8 cellular contexts compared by ENCODE assay signal in the genomic region with DNA sequence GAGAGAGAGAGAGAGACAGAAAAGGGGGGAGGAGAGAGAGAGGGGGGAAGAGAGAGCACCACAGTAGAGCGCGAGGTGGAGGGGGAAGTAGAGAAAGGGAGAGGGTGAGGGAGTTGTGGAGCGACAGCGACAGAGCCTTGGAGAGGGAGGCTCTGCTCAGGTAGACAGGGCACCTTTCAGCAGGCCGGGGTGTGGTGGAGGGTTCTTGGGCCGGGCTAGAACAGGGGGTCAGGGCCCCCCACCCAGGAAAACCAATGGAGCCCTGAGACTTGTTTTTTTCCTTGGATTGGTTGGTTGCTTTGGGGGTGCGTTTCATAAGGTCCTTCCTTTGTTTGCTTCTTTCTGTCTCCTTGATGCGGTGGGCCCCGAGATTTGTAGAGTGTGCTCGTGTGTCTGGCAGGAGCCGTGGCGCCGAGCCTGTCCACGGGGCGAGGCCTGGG.
DNase-seq lines count a peak whose midpoint lies in the region; ATAC-seq and TF ChIP-seq lines count a peak whose summit lies in the region.
"Not testable (repeated sequence)": the region's sequence is repeated elsewhere in the genome, so short reads cannot be mapped to it uniquely, and the experiment has no call there.

No MANE protein-coding gene starts in this region.

- POLR2A ChIA-PET in CD8-positive, alpha-beta T cell (lab: Charles Lee): interaction anchor here (1.0 kb wide), 1 partner anchor 1017 kb away, joined by 6 read pairs; no protein-coding TSS in a partner anchor
- POLR2A ChIA-PET in IMR-90 (lab: Charles Lee; ENCODE audit: unreplicated experiment): not testable (repeated sequence)

- not testable (repeated sequence) for H3K9me3 ChIP-seq in CD8-positive, alpha-beta T cell (ENCODE audit: low read length); IMR-90 (ENCODE audit: control insufficient read depth, insufficient read depth, low read length); fibroblast of lung (ENCODE audit: control insufficient read depth, insufficient read depth, low read depth, low read length)
- peaks cover 0 to 28% of the 10 kb centered on the region in 2 donors for H3K9me3 ChIP-seq in neuronal stem cell (replicated peaks in 1 of 2; ENCODE audit: control insufficient read depth in 2 of 2, insufficient read depth in 1 of 2, low read depth in 1 of 2, low read length in 2 of 2)

- H3K27ac ChIP-seq in CD8-positive, alpha-beta T cell (ENCODE audit: low read depth, low read length); neuronal stem cell (replicated peaks; ENCODE audit: low read length): not testable (repeated sequence)
- H3K27ac ChIP-seq in IMR-90 (ENCODE audit: insufficient read depth, low read length) (peak overlapping the region; percentile 65), fibroblast of lung (ENCODE audit: insufficient read depth, low read length) (peak overlapping the region; percentile 27)

- peak in 2 of 7 experiments; percentile 35 to 60 for DNase-seq in CD8-positive, alpha-beta T cell
- DNase-seq in IMR-90; neuronal stem cell (ENCODE audit: low spot score): not testable (repeated sequence)
- DNase-seq in activated CD4-positive, alpha-beta T cell treated with anti-CD3 and anti-CD28 coated beads, Interleukin-2, amount 10 ng/mL, durations not matched to agents 24 days and 14 days: peak; percentile 76
- DNase-seq in astrocyte of the spinal cord (ENCODE audit: low read depth, low spot score): peak; percentile 32
- peak; percentile 20 to 33 for DNase-seq in fibroblast of lung (ENCODE audit: low read depth in 2 of 2)
- DNase-seq in kidney tubule cell (ENCODE audit: low spot score): peak; percentile 4
- DNase-seq in superior temporal gyrus (ENCODE audit: extremely low spot score): peak; percentile 8

- not testable (repeated sequence) for ATAC-seq in CD8-positive, alpha-beta T cell; IMR-90 (ENCODE audit: low read depth)

- peak overlapping the region; percentile 89 for H4K91ac ChIP-seq in IMR-90 (ENCODE audit: insufficient read depth, low read depth, low read length)
- H4K91ac ChIP-seq in neuronal stem cell (ENCODE audit: low read depth, low read length, poor library complexity): not testable (repeated sequence)

- dilution Hi-C loops in IMR-90 (cut with HindIII; ENCODE audit: low sequenced_read_pairs, unreplicated experiment): not testable (repeated sequence)

- H3K36me3 Mint-ChIP-seq in CD8-positive, alpha-beta T cell: not testable (repeated sequence)
- H3K36me3 Mint-ChIP-seq in activated CD4-positive, alpha-beta T cell treated with anti-CD3 and anti-CD28 coated beads, Interleukin-2, amount 10 ng/mL, durations not matched to agents 24 days and 14 days (ENCODE audit: low read depth): peaks cover 12% of the 10 kb centered on the region

- peak overlapping the region; percentile 24; the same call in 1 of the 2 replicates for H3K56ac ChIP-seq in IMR-90 (ENCODE audit: extremely low read depth, insufficient read depth, low read length)

- not testable (repeated sequence) for H2BK15ac ChIP-seq in IMR-90 (ENCODE audit: low read depth, low read length); neuronal stem cell (ENCODE audit: low read length)

- CTCF ChIA-PET in CD8-positive, alpha-beta T cell (lab: Charles Lee); IMR-90 (lab: Yijun Ruan, JAX): not testable (repeated sequence)

- peaks cover 35% of the 10 kb centered on the region for H3K4me1 Mint-ChIP-seq in CD8-positive, alpha-beta T cell (ENCODE audit: low read depth)
- H3K4me1 Mint-ChIP-seq in activated CD4-positive, alpha-beta T cell treated with anti-CD3 and anti-CD28 coated beads, Interleukin-2, amount 10 ng/mL, durations not matched to agents 24 days and 14 days: peaks cover 29% of the 10 kb centered on the region

- H2BK120ac ChIP-seq in IMR-90 (ENCODE audit: low read depth, low read length): peak overlapping the region; percentile 33; the same call in 1 of the 2 replicates
- not testable (repeated sequence) for H2BK120ac ChIP-seq in neuronal stem cell (ENCODE audit: low read depth, low read length)

- peak overlapping the region; percentile 54 for H3K4ac ChIP-seq in IMR-90 (ENCODE audit: low read depth, low read length)
- not testable (repeated sequence) for H3K4ac ChIP-seq in neuronal stem cell (ENCODE audit: low read length)

- peaks cover 48% of the 10 kb centered on the region for H3K27me3 Mint-ChIP-seq in CD8-positive, alpha-beta T cell (ENCODE audit: low read depth)
- H3K27me3 Mint-ChIP-seq in activated CD4-positive, alpha-beta T cell treated with anti-CD3 and anti-CD28 coated beads, Interleukin-2, amount 10 ng/mL, durations not matched to agents 24 days and 14 days: peaks cover 52% of the 10 kb centered on the region

- H3K4me3 ChIP-seq in CD8-positive, alpha-beta T cell (ENCODE audit: low read depth, low read length): peak overlapping the region; percentile 43
- H3K4me3 ChIP-seq in IMR-90 (ENCODE audit: insufficient read depth, low read depth, low read length) (peak overlapping the region; percentile 45), astrocyte of the spinal cord (ENCODE audit: low read depth, low read length) (peak overlapping the region; percentile 61), fibroblast of lung (replicated peaks in 1 of 4; ENCODE audit: control extremely low read depth in 1 of 4, insufficient read depth in 1 of 4, low read depth in 3 of 4, low read length in 4 of 4) (peak overlapping the region; percentile 13 to 72 (median 56)), neuronal stem cell (ENCODE audit: low read length in 2 of 2) (peak overlapping the region in 1 of 2 donors; percentile 20)

- peak overlapping the region; percentile 59; the same call in 1 of the 2 replicates for H3K23ac ChIP-seq in IMR-90 (ENCODE audit: low read depth, low read length)
- not testable (repeated sequence) for H3K23ac ChIP-seq in neuronal stem cell (ENCODE audit: low read depth, low read length, poor library complexity)

- H4K5ac ChIP-seq in IMR-90 (ENCODE audit: low read depth, low read length): peak overlapping the region; percentile 4; the same call in 1 of the 2 replicates

- intact Hi-C loops in CD8-positive, alpha-beta T cell (cut with DNase I, micrococcal nuclease); IMR-90 (cut with micrococcal nuclease); activated CD4-positive, alpha-beta T cell treated with anti-CD3 and anti-CD28 coated beads, Interleukin-2, amount 10 ng/mL, durations not matched to agents 24 days and 14 days (cut with micrococcal nuclease): not testable (repeated sequence)

- 0 out of 2 replicates have a peak overlapping the region, but pooled peaks have one; percentile 85 for H3K14ac ChIP-seq in IMR-90 (replicated peaks; ENCODE audit: low read depth, low read length)
- not testable (repeated sequence) for H3K14ac ChIP-seq in neuronal stem cell (ENCODE audit: low read length)

- H4K20me1 ChIP-seq in IMR-90 (ENCODE audit: insufficient read depth, low read length); fibroblast of lung (ENCODE audit: control insufficient read depth, extremely low read depth, insufficient read depth, low read length): not testable (repeated sequence)

- peak overlapping the region; percentile 27 for H2BK5ac ChIP-seq in IMR-90 (ENCODE audit: low read depth, low read length, poor library complexity, severe bottlenecking)
- not testable (repeated sequence) for H2BK5ac ChIP-seq in neuronal stem cell (ENCODE audit: low read length)

- H3K36me3 ChIP-seq in CD8-positive, alpha-beta T cell (ENCODE audit: insufficient read depth, low read length); IMR-90 (ENCODE audit: control insufficient read depth, insufficient read depth, low read length); fibroblast of lung (ENCODE audit: control insufficient read depth, insufficient read depth, low read length); neuronal stem cell (replicated peaks in 1 of 2; ENCODE audit: control insufficient read depth in 2 of 2, insufficient read depth in 2 of 2, low read length in 2 of 2): not testable (repeated sequence)

- in situ Hi-C loops in IMR-90 (cut with MboI; ENCODE audit: low sequenced_read_pairs); astrocyte of the spinal cord (cut with HindIII; ENCODE audit: low sequenced_read_pairs): not testable (repeated sequence)

- H4K8ac ChIP-seq in IMR-90 (ENCODE audit: low read depth in 2 of 2, low read length in 2 of 2): peak overlapping the region; percentile 89 to 93; a peak in 3 of 4 replicates
- not testable (repeated sequence) for H4K8ac ChIP-seq in neuronal stem cell (ENCODE audit: low read depth, low read length)

- H2BK20ac ChIP-seq in IMR-90 (ENCODE audit: low read depth, low read length): not testable (repeated sequence)

- H3K4me3 Mint-ChIP-seq in CD8-positive, alpha-beta T cell: peak overlapping the region; percentile 86
- H3K4me3 Mint-ChIP-seq in activated CD4-positive, alpha-beta T cell treated with anti-CD3 and anti-CD28 coated beads, Interleukin-2, amount 10 ng/mL, durations not matched to agents 24 days and 14 days: peak overlapping the region; percentile 77

- not testable (repeated sequence) for H3K79me1 ChIP-seq in IMR-90 (ENCODE audit: low read depth in 1 of 2, low read length in 2 of 2); neuronal stem cell (ENCODE audit: low read depth, low read length)

- not testable (repeated sequence) for TF ChIP-seq RAD21 in IMR-90 (IDR thresholded peaks at IDR 0.05; ENCODE audit: low read length)

- TF ChIP-seq CTCF in CD8-positive, alpha-beta T cell (IDR thresholded peaks at IDR 0.05); IMR-90 (conservative IDR thresholded peaks at IDR 0.05; ENCODE audit: low read depth, low read length); astrocyte of the spinal cord (IDR thresholded peaks at IDR 0.05; ENCODE audit: low read depth, low read length); fibroblast of lung (conservative IDR thresholded peaks at IDR 0.05 in 1 of 2, IDR thresholded peaks at IDR 0.05 in 1 of 2; ENCODE audit: low read depth in 1 of 2, low read length in 2 of 2): not testable (repeated sequence)

- H3K18ac ChIP-seq in IMR-90 (ENCODE audit: low read depth, low read length); neuronal stem cell (ENCODE audit: low read length): not testable (repeated sequence)

- H2AK5ac ChIP-seq in IMR-90 (ENCODE audit: low read depth, low read length): peak overlapping the region; percentile 50
- not testable (repeated sequence) for H2AK5ac ChIP-seq in neuronal stem cell (ENCODE audit: low read depth, low read length)

- peak overlapping the region; percentile 72 for H3K27ac Mint-ChIP-seq in CD8-positive, alpha-beta T cell
- H3K27ac Mint-ChIP-seq in activated CD4-positive, alpha-beta T cell treated with anti-CD3 and anti-CD28 coated beads, Interleukin-2, amount 10 ng/mL, durations not matched to agents 24 days and 14 days: peak overlapping the region; percentile 17

- 35% methylated on average over 10 of the region's 15 CpGs; no CpG with 5 or more reads in 1 of the 2 experiments for WGBS in IMR-90 (ENCODE audit: extremely low coverage in 2 of 2, insufficient read length in 1 of 2), 2 experiments
- WGBS in neuronal stem cell (ENCODE audit: extremely low coverage in 2 of 2, insufficient read length in 2 of 2, insufficient replicate concordance in 1 of 2), 2 donors: no CpG with 5 or more reads among the region's 15 CpGs

- not testable (repeated sequence) for BruUV-seq in IMR-90 (replicated peaks; lab: Mats Ljungman, UMichigan)

- H3K9me3 Mint-ChIP-seq in CD8-positive, alpha-beta T cell; activated CD4-positive, alpha-beta T cell treated with anti-CD3 and anti-CD28 coated beads, Interleukin-2, amount 10 ng/mL, durations not matched to agents 24 days and 14 days: not testable (repeated sequence)

- H3K4me1 ChIP-seq in CD8-positive, alpha-beta T cell (ENCODE audit: insufficient read depth, low read length): peaks cover 23% of the 10 kb centered on the region
- not testable (repeated sequence) for H3K4me1 ChIP-seq in IMR-90 (ENCODE audit: control insufficient read depth, insufficient read depth, low read length); fibroblast of lung (ENCODE audit: control insufficient read depth, extremely low read depth, insufficient read depth, low read length); neuronal stem cell (ENCODE audit: control insufficient read depth in 2 of 2, insufficient read depth in 1 of 2, low read depth in 1 of 2, low read length in 2 of 2)

- H3K4me2 ChIP-seq in IMR-90 (ENCODE audit: low read depth, low read length): peak overlapping the region; percentile 41
- H3K4me2 ChIP-seq in fibroblast of lung (ENCODE audit: extremely low read depth, insufficient read depth, low read length): peak overlapping the region; percentile 48
- H3K4me2 ChIP-seq in neuronal stem cell (ENCODE audit: insufficient read depth, low read length, poor library complexity, severe bottlenecking): peak overlapping the region; percentile 83

- H3K9me1 ChIP-seq in IMR-90 (ENCODE audit: insufficient read depth, low read length): not testable (repeated sequence)

- TF ChIP-seq POLR2A in IMR-90 (IDR thresholded peaks at IDR 0.05; ENCODE audit: low read depth, low read length): not testable (repeated sequence)

- peak overlapping the region; percentile 84 for H3K9ac ChIP-seq in IMR-90 (ENCODE audit: low read depth, low read length)
- not testable (repeated sequence) for H3K9ac ChIP-seq in fibroblast of lung (ENCODE audit: insufficient read depth, low read length); neuronal stem cell (ENCODE audit: low read depth, low read length, poor library complexity)

- H3K79me2 ChIP-seq in fibroblast of lung (ENCODE audit: control insufficient read depth, insufficient read depth, low read length): not testable (repeated sequence)

- H2AK9ac ChIP-seq in IMR-90 (replicated peaks; ENCODE audit: low read depth, low read length, poor library complexity): peak overlapping the region; percentile 84

- H3K27me3 ChIP-seq in CD8-positive, alpha-beta T cell (ENCODE audit: insufficient read depth, low read length); IMR-90 (ENCODE audit: control insufficient read depth, insufficient read depth, low read length): not testable (repeated sequence)
- H3K27me3 ChIP-seq in fibroblast of lung (ENCODE audit: control insufficient read depth, insufficient read depth, low read length) (peaks cover 15% of the 10 kb centered on the region), neuronal stem cell (ENCODE audit: control insufficient read depth in 3 of 3, insufficient read depth in 3 of 3, low read depth in 1 of 3, low read length in 3 of 3) (peaks cover 29 to 45% (median 37%) of the 10 kb centered on the region in 3 experiments)

- H2BK12ac ChIP-seq in neuronal stem cell (ENCODE audit: low read length): not testable (repeated sequence)

- not testable (repeated sequence) for H2AFZ ChIP-seq in IMR-90 (replicated peaks; ENCODE audit: low read length, poor library complexity); fibroblast of lung (ENCODE audit: low read length); neuronal stem cell (ENCODE audit: low read length)
